ENCODE assay signal across 19 cellular contexts in the genomic region with DNA sequence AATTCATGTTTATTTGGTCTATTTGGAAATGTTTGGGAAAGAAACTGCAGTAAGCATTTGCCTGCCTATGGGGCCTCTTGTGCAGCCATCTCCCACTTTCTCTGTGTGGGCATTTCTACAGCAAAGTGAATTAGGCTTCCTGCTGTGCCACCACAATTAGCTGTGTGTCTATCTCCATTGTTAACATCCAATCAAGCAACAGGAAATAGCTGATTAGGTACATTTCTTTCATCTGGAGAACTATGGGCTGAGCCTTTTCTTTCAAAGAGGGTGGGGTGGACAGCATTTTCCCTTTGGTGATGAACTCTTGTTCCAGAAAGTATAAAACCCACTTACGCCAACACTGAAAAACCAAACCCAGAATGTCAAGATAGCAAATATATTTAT.
DNase-seq lines count a peak whose midpoint lies in the region; ATAC-seq and TF ChIP-seq lines count a peak whose summit lies in the region.
"Had no signal": no experiment of that assay in that cellular context is flagged by ENCODE, and none has a peak within 500 bp of the region (broad histone marks: within the 10 kb centered on the region; RNA-seq: fewer than 3 reads in every experiment).

No MANE protein-coding gene starts in this region.

- H3K27me3 ChIP-seq in neural progenitor cell, result no peaks in the 10 kb centered on the region
- H3K27me3 ChIP-seq: BLaER1 had no signal

- ATAC-seq in GM21447 (IDR thresholded peaks at IDR 0.05; ENCODE audit: unreplicated experiment), result no peak
- ATAC-seq: GM23338, HepG2 had no signal

- no peaks in the 10 kb centered on the region for H3K79me2 ChIP-seq in neural progenitor cell (ENCODE audit: low read depth)

- TF ChIP-seq CTCF in neural progenitor cell (IDR thresholded peaks at IDR 0.05), result no peak

- H3K9me3 Mint-ChIP-seq in neural progenitor cell, result peaks cover 30% of the 10 kb centered on the region

- H3K4me3 ChIP-seq in neural progenitor cell, result no peak overlapping the region
- H3K4me3 ChIP-seq: BLaER1, GM23338 had no signal

- no peak overlapping the region for H3K4me2 ChIP-seq in neural progenitor cell
- H3K4me2 ChIP-seq: BLaER1, GM23338 had no signal

- H3K9me3 ChIP-seq in neural progenitor cell (ENCODE audit: low read depth), result peaks cover 13% of the 10 kb centered on the region
- H3K9me3 ChIP-seq: BLaER1 had no signal

- peak in 2 of 3 experiments; percentile 6 to 24 for DNase-seq in NCI-H1417 (lab: John Stamatoyannopoulos, UW)
- no peak for DNase-seq in NCI-H1417 treated with DMSO at 0.1 percent for 48 hours (lab: John Stamatoyannopoulos, UW)
- DNase-seq in COR-L47 (lab: John Stamatoyannopoulos, UW), result peak; percentile 16
- peak; percentile 80 for DNase-seq in NCI-H146 treated with DMSO at 0.1 percent for 48 hours (lab: John Stamatoyannopoulos, UW; ENCODE audit: unreplicated experiment)
- peak; percentile 42 for DNase-seq in neural progenitor cell (ENCODE audit: low spot score)
- no peak for DNase-seq in HT-29 (ENCODE audit: low spot score)
- DNase-seq in anterior cingulate cortex (lab: John Stamatoyannopoulos, UW), result no peak
- DNase-seq: 8988T; Calu3; CD4-positive, alpha-beta memory T cell; GDM1; HCEC 1CT; HFFc6 had no signal

- H3K9ac ChIP-seq in neural progenitor cell, result no peak overlapping the region
- H3K9ac ChIP-seq: BLaER1 had no signal

- H3K27ac Mint-ChIP-seq in neural progenitor cell, result no peak overlapping the region
- H3K27ac Mint-ChIP-seq: CD14-positive monocyte; CD4-positive, alpha-beta memory T cell; GM23338; HFFc6; IgD-negative memory B cell had no signal

- peaks cover 2% of the 10 kb centered on the region for H3K27me3 Mint-ChIP-seq in neural progenitor cell (ENCODE audit: insufficient read depth, low read depth)
- H3K27me3 Mint-ChIP-seq: CD4-positive, alpha-beta memory T cell; IgD-negative memory B cell had no signal

- no peaks in the 10 kb centered on the region for H4K20me1 ChIP-seq in neural progenitor cell (ENCODE audit: low read depth)
- H4K20me1 ChIP-seq: BLaER1 had no signal

- no peak overlapping the region for H3K4me3 Mint-ChIP-seq in neural progenitor cell
- H3K4me3 Mint-ChIP-seq: CD14-positive monocyte; CD4-positive, alpha-beta memory T cell; GM23338; HFFc6; IgD-negative memory B cell had no signal

- no peaks in the 10 kb centered on the region for H3K4me1 ChIP-seq in neural progenitor cell
- H3K4me1 ChIP-seq: BLaER1 had no signal

- no peaks in the 10 kb centered on the region for H3F3A ChIP-seq in neural progenitor cell (ENCODE audit: low read depth)

- H3K36me3 Mint-ChIP-seq in neural progenitor cell, result no peaks in the 10 kb centered on the region
- H3K36me3 Mint-ChIP-seq: CD14-positive monocyte; CD4-positive, alpha-beta memory T cell had no signal

- H3K4me1 Mint-ChIP-seq in neural progenitor cell, result no peaks in the 10 kb centered on the region
- H3K4me1 Mint-ChIP-seq: CD14-positive monocyte; CD4-positive, alpha-beta memory T cell; GM23338; IgD-negative memory B cell had no signal

- H2AFZ ChIP-seq in neural progenitor cell (replicated peaks), result no peak overlapping the region
- H2AFZ ChIP-seq: GM23338 had no signal

- H3K27ac ChIP-seq in neural progenitor cell, result no peak overlapping the region
- H3K27ac ChIP-seq: BLaER1 had no signal

- H3K36me3 ChIP-seq in neural progenitor cell, result no peaks in the 10 kb centered on the region
- H3K36me3 ChIP-seq: BLaER1 had no signal

Comparison
In these comparisons a context has a peak if more than half of its experiments do, and no peak if none do; other contexts are left out.
1. DNase-seq: peak in NCI-H1417 (2 of 3), COR-L47 (single experiment), NCI-H146 treated with DMSO at 0.1 percent for 48 hours (single experiment) and neural progenitor cell (single experiment); none in NCI-H1417 treated with DMSO at 0.1 percent for 48 hours (single experiment), HT-29 (single experiment) and anterior cingulate cortex (0 of 58).